17 cellular contexts compared by ENCODE assay signal in genomic region chr17:6497496-6498221, GRCh38. TPM values are rescaled to one million over a fixed set of nuclear protein-coding genes. Genes with fewer than 3 reads are reported as not detected.
A peak's percentile ranks its signal among the peaks of the same experiment; 100 is the strongest.
DNase-seq lines count a peak whose midpoint lies in the region; ATAC-seq, FAIRE-seq and TF ChIP-seq lines count a peak whose summit lies in the region.
"Had no signal": no experiment of that assay in that cellular context is flagged by ENCODE, and none has a peak within 500 bp of the region (broad histone marks: within the 10 kb centered on the region; RNA-seq: fewer than 3 reads in every experiment).

No MANE protein-coding gene starts in this region.

- peaks cover 9 to 30% (median 15%) of the 10 kb centered on the region in 4 experiments for H3K4me1 ChIP-seq in H1 (replicated peaks in 1 of 4; ENCODE audit: control insufficient read depth in 3 of 4, insufficient read depth in 4 of 4, low read length in 3 of 4)

- no peak for FAIRE-seq in H1 (lab: Jason Lieb, UNC)
- FAIRE-seq: GM12892 had no signal

- ATAC-seq in GM21528 (IDR thresholded peaks at IDR 0.05; ENCODE audit: low FRiP score, unreplicated experiment), result no peak
- ATAC-seq: naive thymus-derived CD4-positive, alpha-beta T cell had no signal

- no peak overlapping the region for H3K27ac Mint-ChIP-seq in type B pancreatic cell
- H3K27ac Mint-ChIP-seq: dendritic cell treated with granulocyte-macrophage colony-stimulating factor and Interleukin-4, amounts not matched to agents 40 ng/mL and 50 ng/mL, for 4 days had no signal

- H2AFZ ChIP-seq in H1 (ENCODE audit: low read length), result no peak overlapping the region

- H4K8ac ChIP-seq in H1 (ENCODE audit: extremely low read depth, insufficient read depth, low read length), result peak overlapping the region; percentile 76

- peaks cover 13% of the 10 kb centered on the region for H3K4me1 Mint-ChIP-seq in type B pancreatic cell (ENCODE audit: unreplicated experiment)

- H3K4me3 ChIP-seq in H1 (ENCODE audit: extremely low read depth in 1 of 4, insufficient read depth in 2 of 4, low read depth in 3 of 4, low read length in 4 of 4), result no peak overlapping the region
- H3K4me3 ChIP-seq: thoracic aorta had no signal

- H3K9me3 Mint-ChIP-seq in type B pancreatic cell, result no peaks in the 10 kb centered on the region
- H3K9me3 Mint-ChIP-seq: dendritic cell treated with granulocyte-macrophage colony-stimulating factor and Interleukin-4, amounts not matched to agents 40 ng/mL and 50 ng/mL, for 4 days; naive thymus-derived CD4-positive, alpha-beta T cell had no signal

- TF ChIP-seq RAD21 in H1 (IDR thresholded peaks at IDR 0.05 in 1 of 2, conservative IDR thresholded peaks at IDR 0.05 in 1 of 2; ENCODE audit: low read depth in 2 of 2, low read length in 2 of 2), result no peak

- H2AK5ac ChIP-seq in H1 (ENCODE audit: low read depth, low read length), result no peak overlapping the region; the same call in 1 of the 2 replicates

- peaks cover 34% of the 10 kb centered on the region for H3K27me3 Mint-ChIP-seq in type B pancreatic cell

- H2BK12ac ChIP-seq in H1 (ENCODE audit: low read depth, low read length), result peak overlapping the region; percentile 81; the same call in 1 of the 2 replicates

- H3K27me3 ChIP-seq in H1 (replicated peaks in 1 of 4; ENCODE audit: control insufficient read depth in 3 of 4, extremely low read depth in 1 of 4, insufficient read depth in 3 of 4, low read length in 3 of 4), result no peaks in the 10 kb centered on the region

- peak overlapping the region; percentile 7; the same call in 1 of the 2 replicates for H2BK5ac ChIP-seq in H1 (ENCODE audit: low read depth, low read length)

- 83% methylated on average over 17 of the region's 17 CpGs; no CpG with 5 or more reads in 1 of the 2 experiments for WGBS in H1 (ENCODE audit: extremely low coverage in 1 of 2, insufficient coverage in 1 of 2, insufficient read length in 1 of 2, insufficient replicate concordance in 2 of 2, low coverage in 1 of 2, low lambda C conversion rate in 2 of 2, missing lambda C conversion rate in 1 of 2), 2 experiments

- peak overlapping the region; percentile 27; the same call in 1 of the 2 replicates for H3K18ac ChIP-seq in H1 (ENCODE audit: extremely low read depth, low read length)

- no peaks in the 10 kb centered on the region for H3K9me3 ChIP-seq in H1 (ENCODE audit: insufficient read depth in 2 of 2, low read depth in 1 of 2, low read length in 1 of 2)
- H3K9me3 ChIP-seq: thoracic aorta had no signal

- H3K23ac ChIP-seq in H1 (ENCODE audit: insufficient read length), result no peak overlapping the region

- H3K79me1 ChIP-seq in H1 (ENCODE audit: low read depth, low read length), result no peaks in the 10 kb centered on the region

- POLR2A ChIA-PET in H1 (lab: Charles Lee; ENCODE audit: partially characterized antibody), result interaction anchor here (0.6 to 1.4 kb wide), 3 partner anchors 11 to 45 kb away, joined by 3 to 5 read pairs (median 3); no protein-coding TSS in a partner anchor

- no peak overlapping the region for H3K56ac ChIP-seq in H1 (replicated peaks; ENCODE audit: insufficient read length, low read depth, low read length)

- no peaks in the 10 kb centered on the region for H3K36me3 ChIP-seq in H1 (ENCODE audit: control insufficient read depth in 2 of 4, insufficient read depth in 4 of 4, low read length in 3 of 4)
- H3K36me3 ChIP-seq: thoracic aorta had no signal

- no peak overlapping the region for H3K14ac ChIP-seq in H1 (ENCODE audit: insufficient read length)

- peak overlapping the region; percentile 79 for H4K91ac ChIP-seq in H1 (replicated peaks; ENCODE audit: insufficient read length, low read length)

- H3K36me3 Mint-ChIP-seq in type B pancreatic cell, result no peaks in the 10 kb centered on the region
- H3K36me3 Mint-ChIP-seq: naive thymus-derived CD4-positive, alpha-beta T cell had no signal

- TF ChIP-seq EP300 in H1 (IDR thresholded peaks at IDR 0.05; ENCODE audit: borderline replicate concordance in 1 of 2, low read depth in 2 of 2, low read length in 2 of 2), result no peak

- TF ChIP-seq POLR2A in H1 (IDR thresholded peaks at IDR 0.05; ENCODE audit: control extremely low read depth in 1 of 2, low read depth in 2 of 2, low read length in 2 of 2), result no peak

- DNase-seq in activated CD8-positive, alpha-beta memory T cell treated with anti-CD3 and anti-CD28 coated beads, Interleukin-2, amount 50 U/mL, for 48 hours, result peak; percentile 37
- DNase-seq in activated CD8-positive, alpha-beta memory T cell treated with anti-CD3 and anti-CD28 coated beads, Interleukin-2, amount 50 U/mL, for 4 hours, result no peak
- DNase-seq in H1 (ENCODE audit: low read depth in 1 of 2, low spot score in 2 of 2) (no peak), myocyte (ENCODE audit: low read depth) (peak; percentile 57), type B pancreatic cell (ENCODE audit: extremely low spot score, unreplicated experiment) (peak; percentile 61)
- no peak for DNase-seq in stimulated activated CD4-positive, alpha-beta T cell treated with anti-CD3 and anti-CD28 coated beads, Interleukin-4, amount 100 ng/mL, for 24 hours
- DNase-seq in activated T-cell treated with anti-CD3 and anti-CD28 coated beads, Interleukin-2, amount 50 U/mL, for 1 hour, result no peak
- DNase-seq: 8988T; activated CD4-positive, alpha-beta T cell treated with anti-CD3 and anti-CD28 coated beads, Interleukin-2, amount 50 U/mL, for 1 hour; activated naive CD4-positive, alpha-beta T cell treated with anti-CD3 and anti-CD28 coated beads, Interleukin-2, amount 50 U/mL, for 16 hours; C1 segment of cervical spinal cord; naive thymus-derived CD4-positive, alpha-beta T cell; NCI-H2029 had no signal

- no peaks in the 10 kb centered on the region for H4K20me1 ChIP-seq in H1 (replicated peaks in 1 of 2; ENCODE audit: control insufficient read depth in 1 of 2, insufficient read depth in 2 of 2, low read length in 2 of 2)

- H3K23me2 ChIP-seq in H1 (ENCODE audit: low read depth, low read length), result peaks cover 4% of the 10 kb centered on the region; the same call in 1 of the 2 replicates

- TF ChIP-seq CTCF in H1 (IDR thresholded peaks at IDR 0.05; ENCODE audit: control extremely low read depth in 1 of 3, insufficient read depth in 1 of 3, low read depth in 1 of 3, low read length in 3 of 3), result no peak
- no peak for TF ChIP-seq CTCF in type B pancreatic cell (conservative IDR thresholded peaks at IDR 0.05)

- H4K5ac ChIP-seq in H1 (ENCODE audit: insufficient read length, low read depth, low read length), result no peak overlapping the region

- H3K79me2 ChIP-seq in H1 (ENCODE audit: control insufficient read depth in 1 of 2, insufficient read depth in 2 of 2, low read length in 2 of 2), result no peaks in the 10 kb centered on the region

- H2BK120ac ChIP-seq in H1 (replicated peaks; ENCODE audit: low read depth, low read length), result no peak overlapping the region

- H3K4ac ChIP-seq in H1 (replicated peaks; ENCODE audit: insufficient read length, low read depth, low read length), result peak overlapping the region; percentile 6

- no peak overlapping the region for H3K27ac ChIP-seq in H1 (ENCODE audit: low read depth, low read length)
- H3K27ac ChIP-seq: thoracic aorta had no signal

- H3K4me3 Mint-ChIP-seq in type B pancreatic cell, result no peak overlapping the region
- H3K4me3 Mint-ChIP-seq: dendritic cell treated with granulocyte-macrophage colony-stimulating factor and Interleukin-4, amounts not matched to agents 40 ng/mL and 50 ng/mL, for 4 days; naive thymus-derived CD4-positive, alpha-beta T cell had no signal

- H2BK15ac ChIP-seq in H1 (ENCODE audit: low read length), result peak overlapping the region; percentile 63; the same call in 1 of the 2 replicates

- CTCF ChIA-PET in H1 (lab: Charles Lee; ENCODE audit: partially characterized antibody), result interaction anchor here (0.9 to 1.3 kb wide), 6 partner anchors 9 to 76 kb away, joined by 3 to 6 read pairs (median 3); no protein-coding TSS in a partner anchor

- no peak overlapping the region for H3K9ac ChIP-seq in H1 (replicated peaks in 1 of 4; ENCODE audit: extremely low read depth in 1 of 4, low read depth in 3 of 4, low read length in 3 of 4)

- H3K4me2 ChIP-seq in H1 (ENCODE audit: insufficient read depth in 1 of 2, low read depth in 2 of 2, low read length in 2 of 2), result no peak overlapping the region

- H2BK20ac ChIP-seq in H1 (ENCODE audit: low read length), result peak overlapping the region; percentile 64; the same call in 1 of the 2 replicates

TF ChIP-seq in H1, 55 proteins besides CTCF, POLR2A, EP300 and RAD21:
- TF ChIP-seq MAX (IDR thresholded peaks at IDR 0.05) (0 out of 2 replicates have a peak, but pooled peaks have one; percentile 6), JUN (IDR thresholded peaks at IDR 0.05; ENCODE audit: low read depth, low read length) (no peak)

RNA-seq across cellular contexts. Expression of gene PIMREG, which starts 53.4 kb away (rescaled TPM):
- total RNA-seq in H1 (2021; fragmentation: NEBNext Ultra II Directional; extraction: Animal tissue kit (Norgen Biotek cat#: 25700)), result 133 and 143 TPM in 2 replicates
- 126 and 148 TPM in 2 replicates for polyA plus RNA-seq in H1 (2011; rRNA removed)
- 154 TPM for polyA plus RNA-seq in H1 (2011; cell fraction: cytosol; rRNA removed)
- polyA plus RNA-seq in H1 (2011; cell fraction: nucleus; rRNA removed), result 223 TPM
- 83.9 to 119 TPM (median 107 TPM) in 4 replicates for polyA plus RNA-seq in H1 (2012, experiment 1 of 2)
- polyA plus RNA-seq in H1 (2012, experiment 2 of 2), result 116 TPM
- 64.4 TPM for polyA plus RNA-seq in H1 (2013, experiment 1 of 2)
- 62.7 TPM for polyA plus RNA-seq in H1 (2013, experiment 2 of 2)
- polyA minus RNA-seq in H1 (2011; rRNA and poly(A)+ RNA removed), result 55.3 and 66.3 TPM in 2 replicates
- polyA minus RNA-seq in H1 (2011; cell fraction: cytosol; rRNA and poly(A)+ RNA removed), result 56.3 TPM
- polyA minus RNA-seq in H1 (2011; cell fraction: nucleus; rRNA and poly(A)+ RNA removed), result 68.8 TPM
- 1.0 and 5.3 TPM in 2 replicates for total RNA-seq in myocyte
- polyA plus RNA-seq in myocyte (2012), result 0.32 TPM
- total RNA-seq in type B pancreatic cell (ENCODE audit: low replicate concordance), result 7.6 and 45.1 TPM in 2 replicates
- total RNA-seq: thoracic aorta had no signal

RNA-seq across cellular contexts. Expression of gene PITPNM3, which starts 58.7 kb away (rescaled TPM):
- 1.7 and 2.1 TPM in 2 replicates for total RNA-seq in H1 (2021; fragmentation: NEBNext Ultra II Directional; extraction: Animal tissue kit (Norgen Biotek cat#: 25700))
- 3.1 and 4.8 TPM in 2 replicates for polyA plus RNA-seq in H1 (2011; rRNA removed)
- polyA plus RNA-seq in H1 (2011; cell fraction: cytosol; rRNA removed), result 3.3 TPM
- polyA plus RNA-seq in H1 (2011; cell fraction: nucleus; rRNA removed), result 7.3 TPM
- 1.8 to 2.8 TPM (median 2.2 TPM) in 4 replicates for polyA plus RNA-seq in H1 (2012, experiment 1 of 2)
- polyA plus RNA-seq in H1 (2012, experiment 2 of 2), result 1.2 TPM
- polyA plus RNA-seq in H1 (2013, experiment 1 of 2), result 1.1 TPM
- 0.98 TPM for polyA plus RNA-seq in H1 (2013, experiment 2 of 2)
- 3.1 and 3.5 TPM in 2 replicates for polyA minus RNA-seq in H1 (2011; rRNA and poly(A)+ RNA removed)
- 3.4 TPM for polyA minus RNA-seq in H1 (2011; cell fraction: cytosol; rRNA and poly(A)+ RNA removed)
- polyA minus RNA-seq in H1 (2011; cell fraction: nucleus; rRNA and poly(A)+ RNA removed), result 3.5 TPM
- total RNA-seq in myocyte, result 0.72 and 0.78 TPM in 2 replicates
- polyA plus RNA-seq in myocyte (2012), result 3.2 TPM
- 4.3 and 7.7 TPM in 2 replicates for total RNA-seq in type B pancreatic cell (ENCODE audit: low replicate concordance)

Comparison
In these comparisons a context has a peak if more than half of its experiments do, and no peak if none do; other contexts are left out.
1. DNase-seq: peak in activated CD8-positive, alpha-beta memory T cell treated with anti-CD3 and anti-CD28 coated beads, Interleukin-2, amount 50 U/mL, for 48 hours (single experiment), myocyte (single experiment) and type B pancreatic cell (single experiment); none in activated CD8-positive, alpha-beta memory T cell treated with anti-CD3 and anti-CD28 coated beads, Interleukin-2, amount 50 U/mL, for 4 hours (single experiment), H1 (0 of 2), stimulated activated CD4-positive, alpha-beta T cell treated with anti-CD3 and anti-CD28 coated beads, Interleukin-4, amount 100 ng/mL, for 24 hours (single experiment) and activated T-cell treated with anti-CD3 and anti-CD28 coated beads, Interleukin-2, amount 50 U/mL, for 1 hour (single experiment).